Comparison of ENCODE assay signal across 17 cellular contexts in the genomic region with DNA sequence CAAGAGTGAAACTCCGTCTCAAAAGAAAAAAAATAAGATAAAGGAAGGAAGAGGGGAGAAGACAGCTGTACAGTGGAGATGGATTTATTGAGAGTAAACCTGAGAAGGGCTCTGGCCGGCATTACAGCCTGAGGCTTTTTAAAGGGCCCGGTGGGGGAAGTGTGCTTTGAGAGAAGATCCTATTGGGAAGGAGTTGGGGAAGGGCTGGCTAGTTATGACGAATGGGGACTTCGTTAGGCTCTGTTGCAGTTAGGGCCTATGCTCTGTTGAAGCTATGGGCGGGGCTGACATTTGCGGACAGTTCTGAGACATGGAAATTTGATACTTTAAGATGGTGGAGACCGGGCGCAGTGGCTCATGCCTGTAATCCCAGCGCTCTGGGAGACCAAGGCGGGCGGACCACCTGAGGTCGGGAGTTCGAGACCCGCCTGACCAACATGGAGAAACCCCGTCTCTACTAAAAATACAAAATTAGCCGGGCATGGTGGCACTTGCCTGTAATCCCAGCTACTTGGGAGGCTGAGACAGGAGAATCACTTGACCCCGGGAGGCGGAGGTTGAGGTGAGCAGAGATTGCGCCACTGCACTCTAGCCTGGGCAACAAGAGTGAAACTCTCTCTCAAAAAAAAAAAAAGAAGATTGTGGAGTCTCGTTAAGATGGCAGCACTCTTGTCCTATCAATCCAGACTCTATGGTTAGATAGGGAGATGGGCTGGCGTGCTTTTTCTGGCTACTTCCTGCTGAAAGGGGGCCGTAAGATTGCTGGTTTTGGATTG. TPM values are rescaled to one million over a fixed set of nuclear protein-coding genes. Genes with fewer than 3 reads are reported as not detected.
A peak's percentile ranks its signal among the peaks of the same experiment; 100 is the strongest.
DNase-seq lines count a peak whose midpoint lies in the region; ATAC-seq, FAIRE-seq and TF ChIP-seq lines count a peak whose summit lies in the region.
"Had no signal": no experiment of that assay in that cellular context is flagged by ENCODE, and none has a peak within 500 bp of the region (broad histone marks: within the 10 kb centered on the region; RNA-seq: fewer than 3 reads in every experiment).

No MANE protein-coding gene starts in this region.

- no peak for ATAC-seq in naive thymus-derived CD8-positive, alpha-beta T cell
- ATAC-seq: right lobe of liver had no signal

- peak overlapping the region in 7 of 10 donors; percentile 50 to 93 (median 83) for H3K27ac Mint-ChIP-seq in naive thymus-derived CD8-positive, alpha-beta T cell
- H3K27ac Mint-ChIP-seq in CD4-positive, alpha-beta memory T cell = peak overlapping the region in 2 of 7 donors; percentile 5 to 59

- H3K4me2 ChIP-seq in BLaER1 treated with 17β-estradiol and CSF1 and Interleukin-3, amounts not matched to agents 10 nM and 100 nM = peak overlapping the region; percentile 71 to 97 (median 88)
- H3K4me2 ChIP-seq in H1 (ENCODE audit: insufficient read depth in 1 of 2, low read depth in 2 of 2, low read length in 2 of 2) = no peak overlapping the region

- H2BK15ac ChIP-seq in H1 (ENCODE audit: low read length) = no peak overlapping the region

- no peak overlapping the region for H2AFZ ChIP-seq in H1 (ENCODE audit: low read length)

- no peak overlapping the region for H4K91ac ChIP-seq in H1 (replicated peaks; ENCODE audit: insufficient read length, low read length)

- no peaks in the 10 kb centered on the region for H3K79me2 ChIP-seq in H1 (ENCODE audit: control insufficient read depth in 1 of 2, insufficient read depth in 2 of 2, low read length in 2 of 2)

- no peak overlapping the region for H3K23ac ChIP-seq in H1 (ENCODE audit: insufficient read length)

- H3K4me1 ChIP-seq in BLaER1 treated with 17β-estradiol and CSF1 and Interleukin-3, amounts not matched to agents 10 nM and 100 nM = peaks cover 50 to 68% (median 61%) of the 10 kb centered on the region in 10 experiments
- H3K4me1 ChIP-seq in H1 (replicated peaks in 1 of 4; ENCODE audit: control insufficient read depth in 3 of 4, insufficient read depth in 4 of 4, low read length in 3 of 4) = peaks cover 0 to 8% (median 6%) of the 10 kb centered on the region in 4 experiments; a peak in 4 of 7 replicates
- peaks cover 20% of the 10 kb centered on the region for H3K4me1 ChIP-seq in CD4-positive, alpha-beta memory T cell (ENCODE audit: insufficient read depth, low read length)
- H3K4me1 ChIP-seq in vagina = no peaks in the 10 kb centered on the region

- no peaks in the 10 kb centered on the region for H4K20me1 ChIP-seq in BLaER1 treated with 17β-estradiol and CSF1 and Interleukin-3, amounts not matched to agents 10 nM and 100 nM
- no peaks in the 10 kb centered on the region for H4K20me1 ChIP-seq in H1 (replicated peaks in 1 of 2; ENCODE audit: control insufficient read depth in 1 of 2, insufficient read depth in 2 of 2, low read length in 2 of 2)

- H3K9ac ChIP-seq in BLaER1 treated with 17β-estradiol and CSF1 and Interleukin-3, amounts not matched to agents 10 nM and 100 nM = peak overlapping the region in 8 of 11 experiments; percentile 36 to 69 (median 60); a peak in 14 of 22 replicates
- H3K9ac ChIP-seq in H1 (replicated peaks in 1 of 4; ENCODE audit: extremely low read depth in 1 of 4, low read depth in 3 of 4, low read length in 3 of 4) = no peak overlapping the region

- H3K4ac ChIP-seq in H1 (replicated peaks; ENCODE audit: insufficient read length, low read depth, low read length) = no peak overlapping the region

- no peak overlapping the region for H2BK12ac ChIP-seq in H1 (ENCODE audit: low read depth, low read length)

- H3K4me1 Mint-ChIP-seq in naive thymus-derived CD8-positive, alpha-beta T cell = peaks cover 11 to 44% (median 27%) of the 10 kb centered on the region in 4 donors
- H3K4me1 Mint-ChIP-seq in CD4-positive, alpha-beta memory T cell = peaks cover 9 to 46% (median 28%) of the 10 kb centered on the region in 4 donors

- H2BK5ac ChIP-seq in H1 (ENCODE audit: low read depth, low read length) = 0 out of 2 replicates have a peak overlapping the region, but pooled peaks have one; percentile 35

- H3K79me1 ChIP-seq in H1 (ENCODE audit: low read depth, low read length) = no peaks in the 10 kb centered on the region

- H3K27me3 Mint-ChIP-seq in naive thymus-derived CD8-positive, alpha-beta T cell = peaks cover 0 to 1% (median 0%) of the 10 kb centered on the region in 5 donors
- H3K27me3 Mint-ChIP-seq in CD4-positive, alpha-beta memory T cell = peaks cover 0 to 1% of the 10 kb centered on the region in 2 donors

- no peak overlapping the region for H2BK120ac ChIP-seq in H1 (replicated peaks; ENCODE audit: low read depth, low read length)

- TF ChIP-seq EP300 in H1 (IDR thresholded peaks at IDR 0.05; ENCODE audit: borderline replicate concordance in 1 of 2, low read depth in 2 of 2, low read length in 2 of 2) = no peak

- H3K9me3 Mint-ChIP-seq in naive thymus-derived CD8-positive, alpha-beta T cell = no peaks in the 10 kb centered on the region
- no peaks in the 10 kb centered on the region for H3K9me3 Mint-ChIP-seq in CD4-positive, alpha-beta memory T cell

- no peak for TF ChIP-seq POLR2A in H1 (IDR thresholded peaks at IDR 0.05; ENCODE audit: control extremely low read depth in 1 of 2, low read depth in 2 of 2, low read length in 2 of 2)
- TF ChIP-seq POLR2A in vagina (IDR thresholded peaks at IDR 0.05) = no peak

- H3K18ac ChIP-seq in H1 (ENCODE audit: extremely low read depth, low read length) = no peak overlapping the region

- H3K56ac ChIP-seq in H1 (replicated peaks; ENCODE audit: insufficient read length, low read depth, low read length) = no peak overlapping the region

- POLR2A ChIA-PET in H1 (lab: Charles Lee; ENCODE audit: partially characterized antibody) = interaction anchor here (0.9 kb wide), 1 partner anchor 406 kb away, joined by 3 read pairs; no protein-coding TSS in a partner anchor
- POLR2A ChIA-PET in naive thymus-derived CD8-positive, alpha-beta T cell (lab: Charles Lee) = interaction anchor here (1.2 to 4.0 kb wide), 3 partner anchors 9 to 410 kb away, joined by 4 to 18 read pairs (median 5); a partner anchor contains a TSS
- POLR2A ChIA-PET in CD4-positive, alpha-beta memory T cell (lab: Charles Lee; ENCODE audit: partially characterized antibody) = no interaction called here

- in situ Hi-C loops in brain microvascular endothelial cell (cut with HindIII; ENCODE audit: low pct_ligation_motif_present, low sequenced_read_pairs) = no loop called here

- CTCF ChIA-PET in H1 (lab: Charles Lee; ENCODE audit: partially characterized antibody) = interaction anchor here (1.0 to 7.0 kb wide), 14 partner anchors 9 to 449 kb away, joined by 3 to 37 read pairs (median 5); no protein-coding TSS in a partner anchor
- CTCF ChIA-PET in CD4-positive, alpha-beta memory T cell (lab: Charles Lee; ENCODE audit: partially characterized antibody) = interaction anchor here (0.9 to 1.3 kb wide), 4 partner anchors 413 to 456 kb away, joined by 3 to 5 read pairs (median 4); no protein-coding TSS in a partner anchor

- peaks cover 2% of the 10 kb centered on the region; the same call in 1 of the 2 replicates for H3K23me2 ChIP-seq in H1 (ENCODE audit: low read depth, low read length)

- no peak for TF ChIP-seq CTCF in H1 (IDR thresholded peaks at IDR 0.05; ENCODE audit: control extremely low read depth in 1 of 3, insufficient read depth in 1 of 3, low read depth in 1 of 3, low read length in 3 of 3)
- no peak for TF ChIP-seq CTCF in brain microvascular endothelial cell (IDR thresholded peaks at IDR 0.05; ENCODE audit: low read depth, low read length, missing control alignments)
- TF ChIP-seq CTCF in vagina (IDR thresholded peaks at IDR 0.05) = no peak

- H3K9me3 ChIP-seq in BLaER1 treated with 17β-estradiol and CSF1 and Interleukin-3, amounts not matched to agents 10 nM and 100 nM (replicated peaks in 1 of 11) = no peaks in the 10 kb centered on the region
- H3K9me3 ChIP-seq in H1 (ENCODE audit: insufficient read depth in 2 of 2, low read depth in 1 of 2, low read length in 1 of 2) = no peaks in the 10 kb centered on the region
- H3K9me3 ChIP-seq in CD4-positive, alpha-beta memory T cell (ENCODE audit: control insufficient read depth in 1 of 2, low read length in 2 of 2) = no peaks in the 10 kb centered on the region
- no peaks in the 10 kb centered on the region for H3K9me3 ChIP-seq in vagina
- H3K9me3 ChIP-seq: esophagus muscularis mucosa, right lobe of liver had no signal

- peak overlapping the region in 9 of 11 experiments; percentile 21 to 82 (median 64); a peak in 17 of 22 replicates for H3K27ac ChIP-seq in BLaER1 treated with 17β-estradiol and CSF1 and Interleukin-3, amounts not matched to agents 10 nM and 100 nM
- H3K27ac ChIP-seq in H1 (ENCODE audit: low read depth, low read length) = no peak overlapping the region
- no peak overlapping the region for H3K27ac ChIP-seq in CD4-positive, alpha-beta memory T cell (ENCODE audit: low read depth, low read length)
- no peak overlapping the region for H3K27ac ChIP-seq in brain microvascular endothelial cell
- no peak overlapping the region for H3K27ac ChIP-seq in vagina
- H3K27ac ChIP-seq: esophagus muscularis mucosa, right lobe of liver had no signal

- H2AK5ac ChIP-seq in H1 (ENCODE audit: low read depth, low read length) = no peak overlapping the region

- H3K4me3 ChIP-seq in BLaER1 treated with 17β-estradiol and CSF1 and Interleukin-3, amounts not matched to agents 10 nM and 100 nM = peak overlapping the region in 4 of 10 experiments; percentile 13 to 47 (median 22); a peak in 5 of 20 replicates
- H3K4me3 ChIP-seq in H1 (ENCODE audit: extremely low read depth in 1 of 4, insufficient read depth in 2 of 4, low read depth in 3 of 4, low read length in 4 of 4) (no peak overlapping the region), brain microvascular endothelial cell (ENCODE audit: low read depth, low read length) (no peak overlapping the region), vagina (no peak overlapping the region)
- no peak overlapping the region for H3K4me3 ChIP-seq in CD4-positive, alpha-beta memory T cell (ENCODE audit: low read length in 2 of 2)
- H3K4me3 ChIP-seq: esophagus muscularis mucosa, right lobe of liver had no signal

- no peaks in the 10 kb centered on the region for H3K36me3 Mint-ChIP-seq in naive thymus-derived CD8-positive, alpha-beta T cell
- H3K36me3 Mint-ChIP-seq in CD4-positive, alpha-beta memory T cell = no peaks in the 10 kb centered on the region

- no peak overlapping the region for H4K5ac ChIP-seq in H1 (ENCODE audit: insufficient read length, low read depth, low read length)

- 88% methylated on average over 19 of the region's 23 CpGs; no CpG with 5 or more reads in 1 of the 2 experiments for WGBS in H1 (ENCODE audit: extremely low coverage in 1 of 2, insufficient coverage in 1 of 2, insufficient read length in 1 of 2, insufficient replicate concordance in 2 of 2, low coverage in 1 of 2, low lambda C conversion rate in 2 of 2, missing lambda C conversion rate in 1 of 2), 2 experiments

- no peak overlapping the region for H2BK20ac ChIP-seq in H1 (ENCODE audit: low read length)

- intact Hi-C loops in CD4-positive, alpha-beta memory T cell (cut with micrococcal nuclease) = no loop called here
- intact Hi-C loops in vagina (cut with DNase I) = no loop called here

- no peaks in the 10 kb centered on the region for H3K27me3 ChIP-seq in BLaER1 treated with 17β-estradiol and CSF1 and Interleukin-3, amounts not matched to agents 10 nM and 100 nM
- peaks cover 0 to 3% (median 0%) of the 10 kb centered on the region in 4 experiments; a peak in 2 of 7 replicates for H3K27me3 ChIP-seq in H1 (replicated peaks in 1 of 4; ENCODE audit: control insufficient read depth in 3 of 4, extremely low read depth in 1 of 4, insufficient read depth in 3 of 4, low read length in 3 of 4)
- no peaks in the 10 kb centered on the region for H3K27me3 ChIP-seq in CD4-positive, alpha-beta memory T cell (ENCODE audit: insufficient read depth, low read length)
- no peaks in the 10 kb centered on the region for H3K27me3 ChIP-seq in brain microvascular endothelial cell (replicated peaks)
- no peaks in the 10 kb centered on the region for H3K27me3 ChIP-seq in vagina
- H3K27me3 ChIP-seq: esophagus muscularis mucosa, right lobe of liver had no signal

- H3K4me3 Mint-ChIP-seq in naive thymus-derived CD8-positive, alpha-beta T cell = peak overlapping the region in 1 of 10 donors; percentile 24
- no peak overlapping the region for H3K4me3 Mint-ChIP-seq in CD4-positive, alpha-beta memory T cell

- peak; percentile 41 for DNase-seq in NCI-H187 treated with DMSO at 0.1 percent for 48 hours (lab: John Stamatoyannopoulos, UW)
- DNase-seq in H1 (ENCODE audit: low read depth in 1 of 2, low spot score in 2 of 2) = no peak
- DNase-seq in naive thymus-derived CD8-positive, alpha-beta T cell = no peak
- DNase-seq in COR-L47 (lab: John Stamatoyannopoulos, UW) = no peak
- DNase-seq in CD4-positive, alpha-beta memory T cell = no peak
- DNase-seq in brain microvascular endothelial cell = no peak
- DNase-seq in vagina (ENCODE audit: extremely low spot score in 2 of 2) = no peak
- DNase-seq: activated CD4-positive, alpha-beta T cell treated with anti-CD3 and anti-CD28 coated beads, Interleukin-2, amount 50 U/mL, for 4 hours; dermis blood vessel endothelial cell; DMS153; NCI-H146; NCI-H774; right lobe of liver had no signal

- H3K14ac ChIP-seq in H1 (ENCODE audit: insufficient read length) = no peak overlapping the region

- H3K36me3 ChIP-seq in BLaER1 treated with 17β-estradiol and CSF1 and Interleukin-3, amounts not matched to agents 10 nM and 100 nM = no peaks in the 10 kb centered on the region
- no peaks in the 10 kb centered on the region for H3K36me3 ChIP-seq in H1 (ENCODE audit: control insufficient read depth in 2 of 4, insufficient read depth in 4 of 4, low read length in 3 of 4)
- no peaks in the 10 kb centered on the region for H3K36me3 ChIP-seq in CD4-positive, alpha-beta memory T cell (ENCODE audit: insufficient read depth, low read length)
- H3K36me3 ChIP-seq in brain microvascular endothelial cell (replicated peaks) = no peaks in the 10 kb centered on the region
- no peaks in the 10 kb centered on the region for H3K36me3 ChIP-seq in vagina
- H3K36me3 ChIP-seq: esophagus muscularis mucosa, right lobe of liver had no signal

- FAIRE-seq in H1 (lab: Jason Lieb, UNC) = no peak

- H4K8ac ChIP-seq in H1 (ENCODE audit: extremely low read depth, insufficient read depth, low read length) = no peak overlapping the region; the same call in 1 of the 2 replicates

- TF ChIP-seq RAD21 in H1 (IDR thresholded peaks at IDR 0.05 in 1 of 2, conservative IDR thresholded peaks at IDR 0.05 in 1 of 2; ENCODE audit: low read depth in 2 of 2, low read length in 2 of 2) = no peak

RNA-seq across cellular contexts. Expression of a gene that starts 33.2 kb away (rescaled TPM):
- total RNA-seq in H1 (2021; fragmentation: NEBNext Ultra II Directional; extraction: Animal tissue kit (Norgen Biotek cat#: 25700)) = not detected in 2 replicates
- not detected in 2 replicates for polyA plus RNA-seq in H1 (2011; rRNA removed)
- not detected for polyA plus RNA-seq in H1 (2011; cell fraction: cytosol; rRNA removed)
- polyA plus RNA-seq in H1 (2011; cell fraction: nucleus; rRNA removed) = 0.17 TPM
- polyA plus RNA-seq in H1 (2012, experiment 1 of 2) = not detected in 4 replicates
- not detected for polyA plus RNA-seq in H1 (2012, experiment 2 of 2)
- not detected for polyA plus RNA-seq in H1 (2013, experiment 1 of 2)
- not detected for polyA plus RNA-seq in H1 (2013, experiment 2 of 2)
- polyA minus RNA-seq in H1 (2011; rRNA and poly(A)+ RNA removed) = not detected in 2 replicates
- polyA minus RNA-seq in H1 (2011; cell fraction: cytosol; rRNA and poly(A)+ RNA removed) = not detected
- 0.40 TPM for polyA minus RNA-seq in H1 (2011; cell fraction: nucleus; rRNA and poly(A)+ RNA removed)
- total RNA-seq in naive thymus-derived CD8-positive, alpha-beta T cell = not detected
- not detected for polyA plus RNA-seq in naive thymus-derived CD8-positive, alpha-beta T cell
- total RNA-seq in CD4-positive, alpha-beta memory T cell = not detected
- not detected for polyA plus RNA-seq in CD4-positive, alpha-beta memory T cell
- total RNA-seq in vagina = not detected
- total RNA-seq: dermis blood vessel endothelial cell, LHCN-M2, lower leg skin, right lobe of liver had no signal

RNA-seq across cellular contexts. Expression of a gene that starts 38.3 kb away (rescaled TPM):
- 66.1 and 70.2 TPM in 2 replicates for total RNA-seq in H1 (2021; fragmentation: NEBNext Ultra II Directional; extraction: Animal tissue kit (Norgen Biotek cat#: 25700))
- polyA plus RNA-seq in H1 (2011; rRNA removed) = 66.8 and 72.0 TPM in 2 replicates
- 74.2 TPM for polyA plus RNA-seq in H1 (2011; cell fraction: cytosol; rRNA removed)
- 49.9 TPM for polyA plus RNA-seq in H1 (2011; cell fraction: nucleus; rRNA removed)
- 50.4 to 65.9 TPM (median 63.1 TPM) in 4 replicates for polyA plus RNA-seq in H1 (2012, experiment 1 of 2)
- polyA plus RNA-seq in H1 (2012, experiment 2 of 2) = 54.6 TPM
- polyA plus RNA-seq in H1 (2013, experiment 1 of 2) = 37.6 TPM
- 37.1 TPM for polyA plus RNA-seq in H1 (2013, experiment 2 of 2)
- 27.6 and 39.4 TPM in 2 replicates for polyA minus RNA-seq in H1 (2011; rRNA and poly(A)+ RNA removed)
- polyA minus RNA-seq in H1 (2011; cell fraction: cytosol; rRNA and poly(A)+ RNA removed) = 13.7 TPM
- 22.0 TPM for polyA minus RNA-seq in H1 (2011; cell fraction: nucleus; rRNA and poly(A)+ RNA removed)
- total RNA-seq in naive thymus-derived CD8-positive, alpha-beta T cell = 10 to 100 TPM; 34.5 to 35.1 TPM
- 10 to 100 TPM; 40.8 to 57.8 (median 45.2) TPM for polyA plus RNA-seq in naive thymus-derived CD8-positive, alpha-beta T cell
- total RNA-seq in CD4-positive, alpha-beta memory T cell = 10 to 100 TPM; 45.0 to 45.3 TPM
- polyA plus RNA-seq in CD4-positive, alpha-beta memory T cell = 10 to 100 TPM; 48.4 to 55.1 TPM
- total RNA-seq in vagina = 15.5 TPM

RNA-seq across cellular contexts. Expression of a gene that starts 54.3 kb away (rescaled TPM):
- 17.3 TPM in 2 replicates for total RNA-seq in H1 (2021; fragmentation: NEBNext Ultra II Directional; extraction: Animal tissue kit (Norgen Biotek cat#: 25700))
- polyA plus RNA-seq in H1 (2011; rRNA removed) = 14.0 and 19.7 TPM in 2 replicates
- polyA plus RNA-seq in H1 (2011; cell fraction: cytosol; rRNA removed) = 16.1 TPM
- 28.1 TPM for polyA plus RNA-seq in H1 (2011; cell fraction: nucleus; rRNA removed)
- polyA plus RNA-seq in H1 (2012, experiment 1 of 2) = 9.6 to 16.5 TPM (median 14.9 TPM) in 4 replicates
- 14.4 TPM for polyA plus RNA-seq in H1 (2012, experiment 2 of 2)
- polyA plus RNA-seq in H1 (2013, experiment 1 of 2) = 12.1 TPM
- 12.0 TPM for polyA plus RNA-seq in H1 (2013, experiment 2 of 2)
- 8.4 and 11.0 TPM in 2 replicates for polyA minus RNA-seq in H1 (2011; rRNA and poly(A)+ RNA removed)
- polyA minus RNA-seq in H1 (2011; cell fraction: cytosol; rRNA and poly(A)+ RNA removed) = 7.3 TPM
- 9.7 TPM for polyA minus RNA-seq in H1 (2011; cell fraction: nucleus; rRNA and poly(A)+ RNA removed)
- 10 to 100 TPM; 33.7 to 35.7 TPM for total RNA-seq in naive thymus-derived CD8-positive, alpha-beta T cell
- polyA plus RNA-seq in naive thymus-derived CD8-positive, alpha-beta T cell = 10 to 100 TPM; 14.8 to 29.1 (median 19.8) TPM
- 10 to 100 TPM; 33.0 to 33.1 TPM for total RNA-seq in CD4-positive, alpha-beta memory T cell
- polyA plus RNA-seq in CD4-positive, alpha-beta memory T cell = 10 to 100 TPM; 17.3 to 29.7 TPM
- 18.9 TPM for total RNA-seq in vagina

Comparison
In these comparisons a context has a peak if more than half of its experiments do, and no peak if none do; other contexts are left out.
1. H3K27ac ChIP-seq: peak in BLaER1 treated with 17β-estradiol and CSF1 and Interleukin-3, amounts not matched to agents 10 nM and 100 nM (9 of 11); none in H1 (single experiment), CD4-positive, alpha-beta memory T cell (single experiment), brain microvascular endothelial cell (single experiment) and vagina (single experiment).
2. H3K4me2 ChIP-seq: peak in BLaER1 treated with 17β-estradiol and CSF1 and Interleukin-3, amounts not matched to agents 10 nM and 100 nM (11 of 11); none in H1 (0 of 2).
3. H3K9ac ChIP-seq: peak in BLaER1 treated with 17β-estradiol and CSF1 and Interleukin-3, amounts not matched to agents 10 nM and 100 nM (8 of 11); none in H1 (0 of 4).